Comparison of ENCODE assay signal across 8 cellular contexts in the genomic region with DNA sequence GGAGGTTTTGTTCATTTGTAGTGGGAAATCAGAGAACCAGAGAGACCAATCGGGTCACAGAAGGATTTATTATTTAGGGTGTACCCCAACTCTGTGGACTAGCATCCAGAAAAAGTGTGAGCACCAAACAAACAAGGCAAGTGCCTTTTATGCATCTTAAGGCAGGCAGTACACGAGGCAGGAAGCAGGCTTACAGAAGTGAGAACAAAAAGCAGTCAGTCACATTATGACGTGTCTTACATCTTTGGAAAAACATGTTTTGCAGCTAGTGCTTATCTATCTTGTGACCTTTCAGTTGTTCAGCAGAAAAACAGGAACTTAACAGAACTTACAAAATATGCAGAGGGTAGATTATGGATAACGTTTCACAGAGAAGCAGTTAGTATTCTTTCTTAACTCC.
DNase-seq lines count a peak whose midpoint lies in the region; ATAC-seq lines count a peak whose summit lies in the region.
"Had no signal": no experiment of that assay in that cellular context is flagged by ENCODE, and none has a peak within 500 bp of the region (broad histone marks: within the 10 kb centered on the region; RNA-seq: fewer than 3 reads in every experiment).

No MANE protein-coding gene starts in this region.

- peaks cover 35% of the 10 kb centered on the region for H3K4me1 Mint-ChIP-seq in T-helper 1 cell treated with Interleukin-12 subunit alpha and Interleukin-12 subunit beta and Interleukin-4 antibody, amounts not matched to agents 30 μg/mL and 1 μg/mL, for 36 hours (ENCODE audit: low read depth)
- H3K4me1 Mint-ChIP-seq in memory B cell: peaks cover 9% of the 10 kb centered on the region

- peaks cover 34% of the 10 kb centered on the region for H3K36me3 Mint-ChIP-seq in T-helper 1 cell treated with Interleukin-12 subunit alpha and Interleukin-12 subunit beta and Interleukin-4 antibody, amounts not matched to agents 30 μg/mL and 1 μg/mL, for 36 hours (ENCODE audit: low read depth)
- H3K36me3 Mint-ChIP-seq in memory B cell: peaks cover 16% of the 10 kb centered on the region

- peaks cover 26% of the 10 kb centered on the region for H3K9me3 Mint-ChIP-seq in T-helper 1 cell treated with Interleukin-12 subunit alpha and Interleukin-12 subunit beta and Interleukin-4 antibody, amounts not matched to agents 30 μg/mL and 1 μg/mL, for 36 hours
- peaks cover 2% of the 10 kb centered on the region for H3K9me3 Mint-ChIP-seq in memory B cell

- peak overlapping the region; percentile 12 for H3K4me3 Mint-ChIP-seq in T-helper 1 cell treated with Interleukin-12 subunit alpha and Interleukin-12 subunit beta and Interleukin-4 antibody, amounts not matched to agents 30 μg/mL and 1 μg/mL, for 36 hours
- H3K4me3 Mint-ChIP-seq in memory B cell: no peak overlapping the region

- no peaks in the 10 kb centered on the region for H3K27me3 Mint-ChIP-seq in T-helper 1 cell treated with Interleukin-12 subunit alpha and Interleukin-12 subunit beta and Interleukin-4 antibody, amounts not matched to agents 30 μg/mL and 1 μg/mL, for 36 hours (ENCODE audit: low read depth)
- H3K27me3 Mint-ChIP-seq in memory B cell: no peaks in the 10 kb centered on the region

- peak in 1 of 2 donors; percentile 47 for DNase-seq in memory B cell (ENCODE audit: low spot score in 2 of 2)
- DNase-seq in NCI-H1092 (lab: John Stamatoyannopoulos, UW): no peak
- no peak for DNase-seq in stimulated activated CD8-positive, alpha-beta memory T cell treated with anti-CD3 and anti-CD28 coated beads, Interleukin-4, amount 100 ng/mL, for 48 hours
- DNase-seq: PC-3 had no signal

- H3K27ac Mint-ChIP-seq in T-helper 1 cell treated with Interleukin-12 subunit alpha and Interleukin-12 subunit beta and Interleukin-4 antibody, amounts not matched to agents 30 μg/mL and 1 μg/mL, for 36 hours: peak overlapping the region; percentile 82
- H3K27ac Mint-ChIP-seq in memory B cell: peak overlapping the region; percentile 98

- ATAC-seq in GM19043 (IDR thresholded peaks at IDR 0.05; ENCODE audit: low read depth, unreplicated experiment): peak; percentile 98
- ATAC-seq in HG02798 (IDR thresholded peaks at IDR 0.05; ENCODE audit: poor library complexity, unreplicated experiment): peak; percentile 99
- ATAC-seq in memory B cell (ENCODE audit: low read depth): peak; percentile 94
- no peak for ATAC-seq in GM18907 (IDR thresholded peaks at IDR 0.05; ENCODE audit: unreplicated experiment)
- ATAC-seq: PC-3 had no signal
